23 cellular contexts compared by ENCODE assay signal in genomic region chrX:11632732-11633131, GRCh38.
"Had no signal": no experiment of that assay in that cellular context is flagged by ENCODE, and none has a peak within 500 bp of the region (broad histone marks: within the 10 kb centered on the region; RNA-seq: fewer than 3 reads in every experiment).

No MANE protein-coding gene starts in this region.

- H3K27ac ChIP-seq: HL-60, KMS-11, SJSA1, SK-N-MC had no signal

- H3K9me3 ChIP-seq: SJSA1 had no signal

- H3K4me3 ChIP-seq: K562, SJSA1, SK-N-MC had no signal

- H3K4me1 ChIP-seq: SJSA1 had no signal

- ATAC-seq: K562 had no signal

- H3K36me3 ChIP-seq: SJSA1 had no signal

- FAIRE-seq: HTR-8/SVneo, K562, RCC 7860 had no signal

- DNase-seq: Kasumi-1, MM.1S, NCI-H1092 treated with DMSO at 0.1 percent for 48 hours, NCI-H146, NCI-H1694 treated with DMSO at 0.1 percent for 48 hours, NCI-H1930, NCI-H2081 treated with DMSO at 0.1 percent for 48 hours, NCI-H2171, NCI-H345, NCI-H446 treated with DMSO at 0.1 percent for 48 hours, NCI-H510A treated with DMSO at 0.1 percent for 48 hours, NCI-H526, NCI-H82, Right ventricle myocardium superior, RPMI8226, SIG-M5 had no signal

- H3K27me3 ChIP-seq: SJSA1 had no signal
